ENCODE assay signal across 19 cellular contexts in the genomic region with DNA sequence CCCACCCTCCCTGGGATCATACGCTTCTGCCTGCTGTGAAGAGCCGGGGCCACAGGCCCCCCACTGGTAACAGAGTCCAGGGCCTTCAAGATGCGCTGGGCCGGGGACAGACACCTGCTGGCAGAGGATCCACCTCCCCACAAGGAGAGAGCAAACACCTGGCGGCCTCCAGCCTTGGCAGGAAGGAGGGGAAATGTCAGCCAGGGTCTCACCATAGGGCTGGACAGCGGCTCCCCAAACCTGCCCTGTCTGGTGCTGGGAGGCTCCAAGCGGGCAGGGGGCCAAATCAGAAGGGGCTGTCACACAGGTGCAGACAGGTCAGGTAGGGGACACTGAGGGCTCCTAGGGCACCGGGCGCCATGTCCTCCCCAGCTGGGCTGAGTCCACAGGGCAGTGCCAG.
"Had no signal": no experiment of that assay in that cellular context is flagged by ENCODE, and none has a peak within 500 bp of the region (broad histone marks: within the 10 kb centered on the region; RNA-seq: fewer than 3 reads in every experiment).

No MANE protein-coding gene starts in this region.

- H3K79me2 ChIP-seq: hepatocyte had no signal

- H3K4me3 ChIP-seq: hepatocyte, smooth muscle cell, transverse colon, vagina had no signal

- H3K4me1 Mint-ChIP-seq: activated naive CD4-positive, alpha-beta T cell treated with anti-CD3 and anti-CD28 coated beads, Interleukin-2, amount 50 U/mL, for 24 hours; stimulated activated naive B cell treated with anti-CD40 and anti-IgM and Interleukin-4, amounts not matched to agents 10 μg/mL and 1 μg/mL and 100 μg/mL, for 72 hours; WTC11 had no signal

- H2AFZ ChIP-seq: hepatocyte had no signal

- DNase-seq: activated CD4-positive, alpha-beta memory T cell treated with anti-CD3 and anti-CD28 coated beads for 36 hours; activated CD4-positive, alpha-beta T cell treated with anti-CD3 and anti-CD28 coated beads for 4 hours; activated effector memory CD4-positive, alpha-beta T cell treated with anti-CD3 and anti-CD28 coated beads, Interleukin-2, amount 50 U/mL, for 16 hours; caudate nucleus; effector memory CD4-positive, alpha-beta T cell; foreskin keratinocyte; stimulated activated CD4-positive, alpha-beta T cell treated with anti-CD3 and anti-CD28 coated beads, Interleukin-2, amount 100 ng/mL, for 48 hours; stimulated activated CD8-positive, alpha-beta memory T cell treated with anti-CD3 and anti-CD28 coated beads, Interleukin-4, amount 100 ng/mL, for 48 hours; stimulated activated naive B cell treated with anti-CD40 and anti-IgM and Interleukin-4, amounts not matched to agents 10 μg/mL and 1 μg/mL and 100 μg/mL, for 72 hours; T-helper 9 cell; transverse colon had no signal

- H3K27ac Mint-ChIP-seq: activated CD4-positive, alpha-beta memory T cell treated with anti-CD3 and anti-CD28 coated beads for 36 hours; activated naive CD4-positive, alpha-beta T cell treated with anti-CD3 and anti-CD28 coated beads, Interleukin-2, amount 50 U/mL, for 24 hours; brain; memory B cell; stimulated activated naive B cell treated with anti-CD40 and anti-IgM and Interleukin-4, amounts not matched to agents 10 μg/mL and 1 μg/mL and 100 μg/mL, for 72 hours; WTC11 had no signal

- H3K4me2 ChIP-seq: hepatocyte, smooth muscle cell had no signal

- H3K9me3 ChIP-seq: transverse colon, vagina had no signal

- H3K27me3 Mint-ChIP-seq: brain had no signal

- H3K4me3 Mint-ChIP-seq: activated CD4-positive, alpha-beta memory T cell treated with anti-CD3 and anti-CD28 coated beads for 36 hours; activated naive CD4-positive, alpha-beta T cell treated with anti-CD3 and anti-CD28 coated beads, Interleukin-2, amount 50 U/mL, for 24 hours; brain; memory B cell; stimulated activated naive B cell treated with anti-CD40 and anti-IgM and Interleukin-4, amounts not matched to agents 10 μg/mL and 1 μg/mL and 100 μg/mL, for 72 hours; WTC11 had no signal

- H3K27me3 ChIP-seq: vagina had no signal

- H3K9me3 Mint-ChIP-seq: activated CD4-positive, alpha-beta memory T cell treated with anti-CD3 and anti-CD28 coated beads for 36 hours; activated naive CD4-positive, alpha-beta T cell treated with anti-CD3 and anti-CD28 coated beads, Interleukin-2, amount 50 U/mL, for 24 hours had no signal

- H3K36me3 ChIP-seq: transverse colon, vagina had no signal

- H3K27ac ChIP-seq: foreskin keratinocyte, hepatocyte, transverse colon, vagina had no signal

- ATAC-seq: foreskin keratinocyte; sciatic nerve; stimulated activated naive B cell treated with anti-CD40 and anti-IgM and Interleukin-4, amounts not matched to agents 10 μg/mL and 1 μg/mL and 100 μg/mL, for 72 hours; WTC11 had no signal

- H3K36me3 Mint-ChIP-seq: activated CD4-positive, alpha-beta memory T cell treated with anti-CD3 and anti-CD28 coated beads for 36 hours; activated naive CD4-positive, alpha-beta T cell treated with anti-CD3 and anti-CD28 coated beads, Interleukin-2, amount 50 U/mL, for 24 hours; WTC11 had no signal

- H3K4me1 ChIP-seq: foreskin keratinocyte, transverse colon had no signal
